24 cellular contexts compared by ENCODE assay signal in genomic region chr11:87239001-87239400, GRCh38.
DNase-seq lines count a peak whose midpoint lies in the region; ATAC-seq and TF ChIP-seq lines count a peak whose summit lies in the region.
"Had no signal": no experiment of that assay in that cellular context is flagged by ENCODE, and none has a peak within 500 bp of the region (broad histone marks: within the 10 kb centered on the region; RNA-seq: fewer than 3 reads in every experiment).

No MANE protein-coding gene starts in this region.

- no peak overlapping the region for H3K4me3 ChIP-seq in astrocyte of the spinal cord (ENCODE audit: low read depth, low read length)
- H3K4me3 ChIP-seq in fibroblast of pulmonary artery (replicated peaks; ENCODE audit: low read depth, low read length): no peak overlapping the region
- H3K4me3 ChIP-seq: hepatocyte, upper lobe of left lung had no signal

- TF ChIP-seq CTCF in astrocyte of the spinal cord (IDR thresholded peaks at IDR 0.05; ENCODE audit: low read depth, low read length) (no peak), fibroblast of pulmonary artery (IDR thresholded peaks at IDR 0.05; ENCODE audit: low read length, missing control alignments) (no peak), GM13977 (IDR thresholded peaks at IDR 0.05; ENCODE audit: extremely low read depth, insufficient read depth, missing control alignments) (no peak)

- in situ Hi-C loops in astrocyte of the spinal cord (cut with HindIII; ENCODE audit: low sequenced_read_pairs) (no loop called here), GM13977 (cut with MboI; ENCODE audit: low pct_unique_long_range_greater_than_20kb, low sequenced_read_pairs, unreplicated experiment) (no loop called here)

- no peak for ATAC-seq in GM19035 (IDR thresholded peaks at IDR 0.05; ENCODE audit: unreplicated experiment)
- ATAC-seq: activated CD4-positive, alpha-beta T cell treated with anti-CD3 and anti-CD28 coated beads for 36 hours; effector memory CD8-positive, alpha-beta T cell; esophagus mucosa; left colon; stimulated activated naive CD8-positive, alpha-beta T cell treated with anti-CD3 and anti-CD28 coated beads, Interleukin-15, amount 100 ng/mL, for 72 hours had no signal

- DNase-seq in astrocyte of the spinal cord (ENCODE audit: low read depth, low spot score): peak; percentile 33
- DNase-seq in fibroblast of pulmonary artery (ENCODE audit: low read depth): peak; percentile 49
- peak; percentile 41 for DNase-seq in pulmonary artery endothelial cell (ENCODE audit: low read depth, low spot score)
- no peak for DNase-seq in GM13977 (ENCODE audit: low spot score)
- no peak for DNase-seq in CD1c-positive myeloid dendritic cell (ENCODE audit: extremely low spot score)
- DNase-seq in NOMO-1 treated with DMSO at 0.1 percent for 48 hours (lab: John Stamatoyannopoulos, UW; ENCODE audit: unreplicated experiment): no peak
- DNase-seq: activated CD4-positive, alpha-beta T cell treated with anti-CD3 and anti-CD28 coated beads for 36 hours; activated CD8-positive, alpha-beta memory T cell treated with anti-CD3 and anti-CD28 coated beads for 24 hours; activated effector memory CD4-positive, alpha-beta T cell treated with Interleukin-2 at 50 U/mL for 16 hours; activated naive CD8-positive, alpha-beta T cell treated with anti-CD3 and anti-CD28 coated beads for 36 hours; CD4-positive, alpha-beta T cell; effector memory CD8-positive, alpha-beta T cell; left colon; mesendoderm; MM.1S; NCI-H1436; NCI-H2081 treated with DMSO at 0.1 percent for 48 hours; NCI-H345; NCI-H748 treated with DMSO at 0.1 percent for 48 hours; stimulated activated naive CD8-positive, alpha-beta T cell treated with anti-CD3 and anti-CD28 coated beads, Interleukin-15, amount 100 ng/mL, for 72 hours; upper lobe of left lung had no signal

Comparison
In these comparisons a context has a peak if more than half of its experiments do, and no peak if none do; other contexts are left out.
1. DNase-seq: peak in astrocyte of the spinal cord (single experiment), fibroblast of pulmonary artery (single experiment) and pulmonary artery endothelial cell (single experiment); none in GM13977 (single experiment), CD1c-positive myeloid dendritic cell (single experiment) and NOMO-1 treated with DMSO at 0.1 percent for 48 hours (single experiment).